In the genomic region with DNA sequence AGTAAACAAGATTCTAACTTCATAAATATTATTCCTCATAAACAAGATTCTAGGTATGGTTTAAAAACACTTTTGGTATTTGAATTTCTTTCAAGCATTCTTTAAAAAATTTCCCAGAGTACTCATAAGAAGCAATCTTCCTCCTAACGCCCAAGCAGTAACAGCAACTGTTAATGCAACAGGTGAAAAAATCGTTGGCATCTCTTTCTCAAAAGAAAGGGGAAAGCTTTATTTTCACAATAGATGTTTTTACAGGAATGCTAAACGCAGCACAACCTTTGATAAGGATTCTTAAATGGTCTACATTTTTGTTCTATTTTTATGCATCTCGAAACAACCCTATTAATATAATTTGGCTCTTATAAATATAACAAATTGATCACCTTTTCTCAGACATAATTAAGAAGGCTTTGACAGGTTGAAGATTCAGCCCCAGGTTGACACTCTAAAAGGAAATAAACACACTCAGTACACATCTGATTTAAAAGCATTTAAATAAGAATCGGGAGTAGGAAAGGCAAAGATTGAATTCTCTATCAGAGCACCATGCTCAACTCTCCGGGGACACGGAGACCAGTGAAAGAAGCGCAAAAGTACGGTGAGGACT, we compare ENCODE assay signal across 8 cellular contexts. TPM values are rescaled to one million over a fixed set of nuclear protein-coding genes. Genes with fewer than 3 reads are reported as not detected.
DNase-seq lines count a peak whose midpoint lies in the region; ATAC-seq and TF ChIP-seq lines count a peak whose summit lies in the region.

No MANE protein-coding gene starts in this region.

- TF ChIP-seq CTCF in DND-41 (IDR thresholded peaks at IDR 0.05; ENCODE audit: borderline replicate concordance, extremely low read depth, low read length, poor library complexity, severe bottlenecking) (no peak), esophagus squamous epithelium (IDR thresholded peaks at IDR 0.05) (no peak)

- H3K9me3 ChIP-seq in DND-41 (ENCODE audit: insufficient read depth, low read length, severe bottlenecking) = no peaks in the 10 kb centered on the region
- no peaks in the 10 kb centered on the region for H3K9me3 ChIP-seq in NT2/D1 (ENCODE audit: insufficient read depth, low read length)
- no peaks in the 10 kb centered on the region for H3K9me3 ChIP-seq in esophagus squamous epithelium

- H3K27me3 ChIP-seq in DND-41 (ENCODE audit: insufficient read depth, low read length, poor library complexity) (no peaks in the 10 kb centered on the region), NT2/D1 (ENCODE audit: insufficient read depth, insufficient read length) (no peaks in the 10 kb centered on the region), esophagus squamous epithelium (no peaks in the 10 kb centered on the region)

- H3K36me3 ChIP-seq in DND-41 (ENCODE audit: insufficient read depth, low read length) (no peaks in the 10 kb centered on the region; the same call in 1 of the 2 replicates), NT2/D1 (ENCODE audit: insufficient read depth, insufficient read length, low read length) (peaks cover 16% of the 10 kb centered on the region), esophagus squamous epithelium (peaks cover 0 to 11% (median 3%) of the 10 kb centered on the region in 3 donors)

- H3K4me3 ChIP-seq in DND-41 (ENCODE audit: low read depth in 1 of 2, low read length in 2 of 2) (peak overlapping the region; percentile 37 to 89), NT2/D1 (ENCODE audit: insufficient read length, low read depth) (peak overlapping the region; percentile 90), esophagus squamous epithelium (peak overlapping the region; percentile 66 to 96 (median 79))

- H4K20me1 ChIP-seq in DND-41 (ENCODE audit: insufficient read depth, low read length) = no peaks in the 10 kb centered on the region

- H3K27ac ChIP-seq in DND-41 (ENCODE audit: low read length) = peak overlapping the region; percentile 62
- H3K27ac ChIP-seq in esophagus squamous epithelium = peak overlapping the region; percentile 93 to 97 (median 96)

- H3K4me1 ChIP-seq in DND-41 (ENCODE audit: insufficient read depth, low read length) = peaks cover 24% of the 10 kb centered on the region
- no peaks in the 10 kb centered on the region for H3K4me1 ChIP-seq in NT2/D1 (ENCODE audit: insufficient read depth, insufficient read length)
- H3K4me1 ChIP-seq in esophagus squamous epithelium = peaks cover 0 to 24% (median 10%) of the 10 kb centered on the region in 3 donors

- intact Hi-C loops in esophagus squamous epithelium (cut with DNase I) = no loop called here

- peak overlapping the region; percentile 73 for H2AFZ ChIP-seq in DND-41 (ENCODE audit: low read depth, low read length)

- H3K9ac ChIP-seq in DND-41 (ENCODE audit: low read depth, low read length) (peak overlapping the region; percentile 66), NT2/D1 (ENCODE audit: insufficient read length, low read depth) (peak overlapping the region; percentile 89)

- DNase-seq in DND-41 = no peak
- no peak for DNase-seq in NT2/D1 (ENCODE audit: low read depth, low spot score)
- no peak for DNase-seq in esophagus squamous epithelium (lab: John Stamatoyannopoulos, UW)
- peak; percentile 9 for DNase-seq in renal cortical epithelial cell (ENCODE audit: low read depth)
- no peak for DNase-seq in SHP77 treated with DMSO at 0.1 percent for 48 hours (lab: John Stamatoyannopoulos, UW)
- no peak for DNase-seq in NCI-H510A (lab: John Stamatoyannopoulos, UW)
- DNase-seq in iPS-NIHi11 (ENCODE audit: low spot score) = no peak

- WGBS in esophagus squamous epithelium, 2 donors = 0 to 2% methylated on average over 9 of the region's 9 CpGs

- no peak for TF ChIP-seq POLR2A in esophagus squamous epithelium (IDR thresholded peaks at IDR 0.05)

- H3K4me2 ChIP-seq in DND-41 (ENCODE audit: insufficient read depth, low read length) = peak overlapping the region; percentile 80

- H3K79me2 ChIP-seq in DND-41 (ENCODE audit: insufficient read depth, low read length) = no peaks in the 10 kb centered on the region; the same call in 1 of the 2 replicates

- ATAC-seq in DND-41 (ENCODE audit: insufficient read depth, low read depth) (no peak; the same call in 2 of the 3 replicates), HG03457 (IDR thresholded peaks at IDR 0.05; ENCODE audit: unreplicated experiment) (no peak)

RNA-seq across cellular contexts. Expression of gene AHI1, which starts 0.6 kb away (rescaled TPM):
- total RNA-seq in esophagus squamous epithelium (10 to 100 TPM in 2 of 4 donors, 1 to 10 TPM in 2; 4.5 to 24.2 (median 7.6) TPM), renal cortical epithelial cell (4.2 and 18.4 TPM in 2 replicates)
